21 cellular contexts compared by ENCODE assay signal in genomic region chr6:168138436-168138835, GRCh38. TPM values are rescaled to one million over a fixed set of nuclear protein-coding genes. Genes with fewer than 3 reads are reported as not detected.
DNase-seq lines count a peak whose midpoint lies in the region; TF ChIP-seq lines count a peak whose summit lies in the region.
"Had no signal": no experiment of that assay in that cellular context is flagged by ENCODE, and none has a peak within 500 bp of the region (broad histone marks: within the 10 kb centered on the region; RNA-seq: fewer than 3 reads in every experiment).

No MANE protein-coding gene starts in this region.

- no peak overlapping the region for H3K4me3 Mint-ChIP-seq in Caco-2 (ENCODE audit: unreplicated experiment)
- no peak overlapping the region for H3K4me3 Mint-ChIP-seq in Calu3 (ENCODE audit: low read depth, unreplicated experiment)
- H3K4me3 Mint-ChIP-seq: CD8-positive, alpha-beta memory T cell had no signal

- H3K4me3 ChIP-seq in Caco-2 (ENCODE audit: low read depth, low read length) = no peak overlapping the region
- H3K4me3 ChIP-seq: Peyer's patch, SJSA1 had no signal

- H3K9me3 Mint-ChIP-seq in Caco-2 (ENCODE audit: unreplicated experiment) (no peaks in the 10 kb centered on the region), Calu3 (ENCODE audit: low read depth, unreplicated experiment) (no peaks in the 10 kb centered on the region)
- H3K9me3 Mint-ChIP-seq: CD8-positive, alpha-beta memory T cell had no signal

- H3K27me3 Mint-ChIP-seq in Caco-2 (ENCODE audit: insufficient read depth, unreplicated experiment) (no peaks in the 10 kb centered on the region), Calu3 (ENCODE audit: unreplicated experiment) (peaks cover 89% of the 10 kb centered on the region)

- H3K36me3 ChIP-seq in Caco-2 (ENCODE audit: control insufficient read depth, insufficient read depth, low read length) = no peaks in the 10 kb centered on the region
- H3K36me3 ChIP-seq: Peyer's patch, SJSA1 had no signal

- in situ Hi-C loops in KBM-7 (cut with MboI; ENCODE audit: low pct_unique_long_range_greater_than_20kb, low sequenced_read_pairs) = no loop called here

- DNase-seq in Caco-2 (no peak), KBM-7 (peak; percentile 3), iPS-NIHi11 (ENCODE audit: low spot score) (peak; percentile 1), posterior vena cava (ENCODE audit: low spot score) (peak; percentile 60), activated gamma-delta T cell treated with Interleukin-2 at 50 U/mL for 16 hours (no peak), SW480 (ENCODE audit: low spot score) (no peak), Calu3 (no peak)
- no peak for DNase-seq in activated CD4-positive, CD25-positive, alpha-beta regulatory T cell (lab: John Stamatoyannopoulos, UW)
- DNase-seq: C1 segment of cervical spinal cord; CD8-positive, alpha-beta memory T cell; DND-41; HCEC 1CT; IMR-90; Karpas-422; NCI-H1436; NCI-H2081 had no signal

- TF ChIP-seq CTCF in Caco-2 (IDR thresholded peaks at IDR 0.05; ENCODE audit: insufficient read depth in 1 of 2, low read depth in 1 of 2, low read length in 1 of 2, severe bottlenecking in 1 of 2, unreplicated experiment in 1 of 2) = no peak
- TF ChIP-seq CTCF in Calu3 (IDR thresholded peaks at IDR 0.05; ENCODE audit: unreplicated experiment) = no peak

- peaks cover 6% of the 10 kb centered on the region for H3K36me3 Mint-ChIP-seq in Caco-2 (ENCODE audit: insufficient read depth, unreplicated experiment)
- no peaks in the 10 kb centered on the region for H3K36me3 Mint-ChIP-seq in Calu3 (ENCODE audit: insufficient read depth, unreplicated experiment)
- H3K36me3 Mint-ChIP-seq: CD8-positive, alpha-beta memory T cell had no signal

- no peaks in the 10 kb centered on the region; the same call in 1 of the 2 replicates for H3K4me1 ChIP-seq in Caco-2
- H3K4me1 ChIP-seq: Peyer's patch, SJSA1 had no signal

- peaks cover 9% of the 10 kb centered on the region for H3K4me1 Mint-ChIP-seq in Caco-2 (ENCODE audit: low read depth, unreplicated experiment)
- H3K4me1 Mint-ChIP-seq in Calu3 (ENCODE audit: low read depth, unreplicated experiment) = no peaks in the 10 kb centered on the region
- H3K4me1 Mint-ChIP-seq: CD8-positive, alpha-beta memory T cell had no signal

- POLR2A ChIA-PET in Caco-2 (lab: Charles Lee) = no interaction called here

- peak overlapping the region; percentile 51 for H3K27ac Mint-ChIP-seq in Caco-2 (ENCODE audit: unreplicated experiment)
- no peak overlapping the region for H3K27ac Mint-ChIP-seq in Calu3 (ENCODE audit: unreplicated experiment)
- H3K27ac Mint-ChIP-seq: CD8-positive, alpha-beta memory T cell had no signal

- H3K27me3 ChIP-seq in Caco-2 (replicated peaks; ENCODE audit: control insufficient read depth, insufficient read depth, low read length) = no peaks in the 10 kb centered on the region
- H3K27me3 ChIP-seq: Peyer's patch had no signal

- H3K9me3 ChIP-seq in Caco-2 = no peaks in the 10 kb centered on the region
- H3K9me3 ChIP-seq: Peyer's patch, SJSA1 had no signal

- no TSS peak for BruUV-seq in Caco-2 (replicated peaks; lab: Mats Ljungman, UMichigan)
- BruUV-seq in Calu3 (replicated peaks; lab: Mats Ljungman, UMichigan) = no TSS peak

- CTCF ChIA-PET in Caco-2 (lab: Charles Lee) (no interaction called here), Calu3 (lab: Charles Lee) (no interaction called here)

- intact Hi-C loops in Caco-2 (cut with micrococcal nuclease; ENCODE audit: unreplicated experiment) = no loop called here
- intact Hi-C loops in posterior vena cava (cut with DNase I) = no loop called here
- intact Hi-C loops in Calu3 (cut with micrococcal nuclease; ENCODE audit: unreplicated experiment) = loop anchor here (10.0 kb wide), 1 partner anchor 74 kb away; no protein-coding TSS in a partner anchor

RNA-seq across cellular contexts. Expression of gene FRMD1, which starts 59.4 kb away (rescaled TPM):
- total RNA-seq in Caco-2 (2022) (0.07 and 0.14 TPM in 2 replicates), posterior vena cava (under 1 TPM in 1 of 2 donors, not detected in 1; 0.14 TPM), Calu3 (2022) (not detected in 2 replicates)
- total RNA-seq: CD8-positive, alpha-beta memory T cell; G401; IMR-90; MCF 10A; NCI-H460; SJSA1 had no signal

Comparison
In these comparisons a context has a peak if more than half of its experiments do, and no peak if none do; other contexts are left out.
1. DNase-seq: peak in KBM-7 (single experiment), iPS-NIHi11 (single experiment) and posterior vena cava (single experiment); none in Caco-2 (0 of 2), activated gamma-delta T cell treated with Interleukin-2 at 50 U/mL for 16 hours (single experiment), SW480 (single experiment), activated CD4-positive, CD25-positive, alpha-beta regulatory T cell (0 of 4) and Calu3 (single experiment).